Comparison of ENCODE assay signal across 20 cellular contexts in genomic region chr1:218492840-218493239, GRCh38.
"Had no signal": no experiment of that assay in that cellular context is flagged by ENCODE, and none has a peak within 500 bp of the region (broad histone marks: within the 10 kb centered on the region; RNA-seq: fewer than 3 reads in every experiment).

No MANE protein-coding gene starts in this region.

- H3K4me3 ChIP-seq: heart left ventricle, psoas muscle, right lobe of liver, spleen, upper lobe of left lung had no signal

- H3K4me1 ChIP-seq: right lobe of liver, spleen had no signal

- FAIRE-seq: frontal cortex, islet of Langerhans, TTC549 had no signal

- H3K36me3 Mint-ChIP-seq: activated CD8-positive, alpha-beta memory T cell treated with anti-CD3 and anti-CD28 coated beads, Interleukin-2, amount 10 ng/mL, durations not matched to agents 7 days and 5 days; activated naive CD4-positive, alpha-beta T cell treated with anti-CD3 and anti-CD28 coated beads, Interleukin-2, amount 50 U/mL, for 72 hours; memory B cell had no signal

- H3K9me3 ChIP-seq: heart left ventricle, psoas muscle, right lobe of liver, spleen, upper lobe of left lung had no signal

- H3K27ac Mint-ChIP-seq: activated CD8-positive, alpha-beta memory T cell treated with anti-CD3 and anti-CD28 coated beads, Interleukin-2, amount 10 ng/mL, durations not matched to agents 7 days and 5 days; activated naive CD4-positive, alpha-beta T cell treated with anti-CD3 and anti-CD28 coated beads, Interleukin-2, amount 50 U/mL, for 72 hours; memory B cell; nephron had no signal

- H3K4me3 Mint-ChIP-seq: activated CD8-positive, alpha-beta memory T cell treated with anti-CD3 and anti-CD28 coated beads, Interleukin-2, amount 10 ng/mL, durations not matched to agents 7 days and 5 days; activated T-cell treated with anti-CD3 and anti-CD28 coated beads, Interleukin-2, amount 50 U/mL, for 4 hours; memory B cell; nephron had no signal

- DNase-seq: activated CD4-positive, alpha-beta T cell treated with anti-CD3 and anti-CD28 coated beads, Interleukin-2, amount 50 U/mL, for 4 hours; activated CD8-positive, alpha-beta memory T cell treated with anti-CD3 and anti-CD28 coated beads, Interleukin-2, amount 10 ng/mL, durations not matched to agents 7 days and 5 days; activated effector memory CD4-positive, alpha-beta T cell treated with anti-CD3 and anti-CD28 coated beads, Interleukin-2, amount 50 U/mL, for 16 hours; activated T-cell treated with anti-CD3 and anti-CD28 coated beads, Interleukin-2, amount 50 U/mL, for 4 hours; anterior cingulate cortex; heart left ventricle; psoas muscle; right lobe of liver; spleen; stimulated activated CD4-positive, alpha-beta T cell treated with anti-CD3 and anti-CD28 coated beads, Interleukin-1b, Interleukin-23, amount 100 ng/mL, for 48 hours; stimulated activated naive CD4-positive, alpha-beta T cell; T-helper 2 cell; upper lobe of left lung had no signal

- H3K27me3 ChIP-seq: heart left ventricle, right lobe of liver, spleen, upper lobe of left lung had no signal

- H3K9me3 Mint-ChIP-seq: activated T-cell treated with anti-CD3 and anti-CD28 coated beads, Interleukin-2, amount 50 U/mL, for 4 hours; memory B cell; nephron had no signal

- H3K36me3 ChIP-seq: heart left ventricle, right lobe of liver, spleen, upper lobe of left lung had no signal

- ATAC-seq: activated CD8-positive, alpha-beta memory T cell treated with anti-CD3 and anti-CD28 coated beads, Interleukin-2, amount 10 ng/mL, durations not matched to agents 7 days and 5 days; activated naive CD4-positive, alpha-beta T cell treated with anti-CD3 and anti-CD28 coated beads, Interleukin-2, amount 50 U/mL, for 72 hours; activated T-cell treated with anti-CD3 and anti-CD28 coated beads, Interleukin-2, amount 50 U/mL, for 4 hours; heart left ventricle; left lobe of liver; psoas muscle; right lobe of liver had no signal

- H3K27ac ChIP-seq: heart left ventricle, psoas muscle, right lobe of liver, spleen, upper lobe of left lung had no signal

- H3K4me1 Mint-ChIP-seq: activated CD8-positive, alpha-beta memory T cell treated with anti-CD3 and anti-CD28 coated beads, Interleukin-2, amount 10 ng/mL, durations not matched to agents 7 days and 5 days; memory B cell had no signal
